ENCODE assay signal across 23 cellular contexts in the genomic region with DNA sequence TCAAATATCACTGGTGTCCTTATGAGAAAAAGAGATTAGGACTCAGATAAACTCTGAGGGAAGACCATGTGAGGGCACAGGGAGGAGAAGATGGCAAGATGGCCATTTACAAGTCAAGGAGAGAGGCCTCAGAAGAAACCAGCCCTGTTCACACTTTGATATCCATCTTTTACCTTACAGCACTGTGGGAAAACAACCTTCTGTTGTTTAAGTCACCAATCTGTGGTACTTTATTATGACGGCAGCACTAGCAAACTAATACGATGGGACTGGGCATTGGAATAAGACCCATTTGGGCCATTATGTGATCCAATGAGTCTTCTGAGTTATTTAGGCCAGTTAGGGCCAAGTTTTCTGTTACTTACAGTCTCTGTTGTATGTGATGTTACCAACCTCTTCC. TPM values are rescaled to one million over a fixed set of nuclear protein-coding genes. Genes with fewer than 3 reads are reported as not detected.
DNase-seq lines count a peak whose midpoint lies in the region; ATAC-seq and TF ChIP-seq lines count a peak whose summit lies in the region.
"Had no signal": no experiment of that assay in that cellular context is flagged by ENCODE, and none has a peak within 500 bp of the region (broad histone marks: within the 10 kb centered on the region; RNA-seq: fewer than 3 reads in every experiment).

No MANE protein-coding gene starts in this region.

- H3K27me3 ChIP-seq in GM23338 (ENCODE audit: insufficient read depth) (no peaks in the 10 kb centered on the region), body of pancreas (no peaks in the 10 kb centered on the region), colonic mucosa (no peaks in the 10 kb centered on the region)
- H3K27me3 ChIP-seq: BE2C, BLaER1 had no signal

- ATAC-seq in GM23338 (no peak), body of pancreas (peak; percentile 68)
- ATAC-seq: GM12878 had no signal

- peaks cover 8% of the 10 kb centered on the region for H3K4me1 ChIP-seq in GM23338 (ENCODE audit: insufficient read depth)
- H3K4me1 ChIP-seq in body of pancreas, result peaks cover 24% of the 10 kb centered on the region
- H3K4me1 ChIP-seq in colonic mucosa, result no peaks in the 10 kb centered on the region
- H3K4me1 ChIP-seq: BE2C, BLaER1 had no signal

- H4K20me1 ChIP-seq in GM23338 (replicated peaks; ENCODE audit: insufficient read depth), result no peaks in the 10 kb centered on the region
- H4K20me1 ChIP-seq: BLaER1 had no signal

- H3K9me3 ChIP-seq in body of pancreas, result no peaks in the 10 kb centered on the region
- no peaks in the 10 kb centered on the region for H3K9me3 ChIP-seq in colonic mucosa
- H3K9me3 ChIP-seq: BE2C, BLaER1 had no signal

- H3K27ac ChIP-seq in GM23338 (ENCODE audit: low read depth) (no peak overlapping the region), body of pancreas (peak overlapping the region in 1 of 4 donors; percentile 22), colonic mucosa (no peak overlapping the region)
- H3K27ac ChIP-seq: BLaER1 had no signal

- no peak overlapping the region for H3K9ac ChIP-seq in colonic mucosa (ENCODE audit: low read depth in 2 of 2, low read length in 2 of 2)
- H3K9ac ChIP-seq: BLaER1 had no signal

- H3K4me3 ChIP-seq in GM23338, result no peak overlapping the region
- no peak overlapping the region for H3K4me3 ChIP-seq in body of pancreas
- H3K4me3 ChIP-seq in colonic mucosa, result no peak overlapping the region
- H3K4me3 ChIP-seq: BLaER1, GM12878 had no signal

- no peak overlapping the region for H3K4me2 ChIP-seq in GM23338
- H3K4me2 ChIP-seq: BLaER1 had no signal

- 26 to 45% methylated on average over 2 of the region's 2 CpGs for WGBS in body of pancreas, 2 donors

- H3K27ac Mint-ChIP-seq in GM23338 (no peak overlapping the region), progenitor cell of endocrine pancreas (peak overlapping the region; percentile 37)
- H3K27ac Mint-ChIP-seq: CD14-positive monocyte; CD4-positive, alpha-beta memory T cell; CD4-positive, CD25-positive, alpha-beta regulatory T cell; CD8-positive, alpha-beta memory T cell had no signal

- H2AFZ ChIP-seq in GM23338, result peak overlapping the region; percentile 15; the same call in 1 of the 2 replicates

- H3K36me3 ChIP-seq in GM23338 (ENCODE audit: insufficient read depth), result no peaks in the 10 kb centered on the region
- H3K36me3 ChIP-seq in body of pancreas (replicated peaks in 1 of 2; ENCODE audit: insufficient read depth in 1 of 2, low read depth in 2 of 2), result no peaks in the 10 kb centered on the region
- H3K36me3 ChIP-seq in colonic mucosa, result no peaks in the 10 kb centered on the region
- H3K36me3 ChIP-seq: BE2C, BLaER1 had no signal

- H3K79me2 ChIP-seq in GM23338 (replicated peaks; ENCODE audit: insufficient read depth), result no peaks in the 10 kb centered on the region

- no peak for DNase-seq in GM23338 (ENCODE audit: low spot score)
- peak in 1 of 4 donors; percentile 14 for DNase-seq in body of pancreas
- no peak for DNase-seq in progenitor cell of endocrine pancreas (ENCODE audit: low spot score, unreplicated experiment)
- no peak for DNase-seq in activated CD4-positive, alpha-beta T cell treated with anti-CD3 and anti-CD28 coated beads, Interleukin-2, amount 50 U/mL, for 4 hours
- DNase-seq in colonic mucosa, result no peak
- DNase-seq: 8988T; ACHN; BE2C; C1 segment of cervical spinal cord; CD4-positive, alpha-beta memory T cell; CD4-positive, CD25-positive, alpha-beta regulatory T cell; CD8-positive, alpha-beta memory T cell; COR-L47; DMS 273 treated with DMSO at 0.1 percent for 48 hours; DMS153; DMS53; DMS79; DND-41; EL; GDM1 had no signal

- no peak overlapping the region for H3K4me3 Mint-ChIP-seq in GM23338
- no peak overlapping the region for H3K4me3 Mint-ChIP-seq in progenitor cell of endocrine pancreas (ENCODE audit: low read depth)
- H3K4me3 Mint-ChIP-seq: CD14-positive monocyte; CD4-positive, alpha-beta memory T cell; CD4-positive, CD25-positive, alpha-beta regulatory T cell; CD8-positive, alpha-beta memory T cell had no signal

- no peaks in the 10 kb centered on the region for H3K9me2 ChIP-seq in GM23338 (ENCODE audit: insufficient read depth)

- intact Hi-C loops in body of pancreas (cut with DNase I) (no loop called here), colonic mucosa (cut with DNase I) (no loop called here)

- H3K4me1 Mint-ChIP-seq in GM23338, result peaks cover 7% of the 10 kb centered on the region; the same call in 2 of the 3 replicates
- H3K4me1 Mint-ChIP-seq in progenitor cell of endocrine pancreas (ENCODE audit: low read depth), result peaks cover 6% of the 10 kb centered on the region
- H3K4me1 Mint-ChIP-seq: CD14-positive monocyte had no signal

- no peaks in the 10 kb centered on the region for H3F3A ChIP-seq in GM23338 (replicated peaks; ENCODE audit: low read depth)

- H3K36me3 Mint-ChIP-seq in GM23338 (ENCODE audit: low read depth) (no peaks in the 10 kb centered on the region), progenitor cell of endocrine pancreas (ENCODE audit: insufficient read depth) (no peaks in the 10 kb centered on the region)
- H3K36me3 Mint-ChIP-seq: CD14-positive monocyte; CD4-positive, alpha-beta memory T cell; CD4-positive, CD25-positive, alpha-beta regulatory T cell; CD8-positive, alpha-beta memory T cell had no signal

- H3K9me3 Mint-ChIP-seq in GM23338 (no peaks in the 10 kb centered on the region), progenitor cell of endocrine pancreas (ENCODE audit: low read depth) (no peaks in the 10 kb centered on the region)
- H3K9me3 Mint-ChIP-seq: CD14-positive monocyte; CD4-positive, alpha-beta memory T cell; CD4-positive, CD25-positive, alpha-beta regulatory T cell; CD8-positive, alpha-beta memory T cell had no signal

- no peak for TF ChIP-seq POLR2A in body of pancreas (IDR thresholded peaks at IDR 0.05)

- H3K27me3 Mint-ChIP-seq in GM23338 (ENCODE audit: insufficient read depth, low read depth, poor library complexity) (no peaks in the 10 kb centered on the region), progenitor cell of endocrine pancreas (no peaks in the 10 kb centered on the region)
- H3K27me3 Mint-ChIP-seq: CD4-positive, alpha-beta memory T cell; CD4-positive, CD25-positive, alpha-beta regulatory T cell; CD8-positive, alpha-beta memory T cell had no signal

- TF ChIP-seq CTCF in GM23338 (conservative IDR thresholded peaks at IDR 0.05; ENCODE audit: low read depth in 2 of 2) (no peak), body of pancreas (IDR thresholded peaks at IDR 0.05) (no peak), progenitor cell of endocrine pancreas (IDR thresholded peaks at IDR 0.05; ENCODE audit: unreplicated experiment) (no peak), colonic mucosa (IDR thresholded peaks at IDR 0.05) (no peak)

TF ChIP-seq in GM23338, 12 proteins besides CTCF, POLR2A, EP300 and RAD21:
- no peak for TF ChIP-seq JUNB (IDR thresholded peaks at IDR 0.05; ENCODE audit: unreplicated experiment)

RNA-seq across cellular contexts. Expression of a gene that starts 26.4 kb away (rescaled TPM):
- 81.7 and 93.2 TPM in 2 replicates for total RNA-seq in GM23338 (2014; rRNA removed; shearing (Covaris generic))
- polyA plus RNA-seq in GM23338 (2016; fragmentation: Nextera tagmentation; extraction: Ambion mirVana), result 29.9 and 38.0 TPM in 2 replicates
- total RNA-seq in body of pancreas, result 10 to 100 TPM; 28.5 to 31.0 TPM
- 47.7 and 50.6 TPM in 2 replicates for total RNA-seq in progenitor cell of endocrine pancreas
- total RNA-seq in colonic mucosa, result 100 to 1,000 TPM in 1 of 2 donors, 10 to 100 TPM in 1; 83.1 to 146 TPM
